Comparison of ENCODE assay signal across 1 cellular context in the genomic region with DNA sequence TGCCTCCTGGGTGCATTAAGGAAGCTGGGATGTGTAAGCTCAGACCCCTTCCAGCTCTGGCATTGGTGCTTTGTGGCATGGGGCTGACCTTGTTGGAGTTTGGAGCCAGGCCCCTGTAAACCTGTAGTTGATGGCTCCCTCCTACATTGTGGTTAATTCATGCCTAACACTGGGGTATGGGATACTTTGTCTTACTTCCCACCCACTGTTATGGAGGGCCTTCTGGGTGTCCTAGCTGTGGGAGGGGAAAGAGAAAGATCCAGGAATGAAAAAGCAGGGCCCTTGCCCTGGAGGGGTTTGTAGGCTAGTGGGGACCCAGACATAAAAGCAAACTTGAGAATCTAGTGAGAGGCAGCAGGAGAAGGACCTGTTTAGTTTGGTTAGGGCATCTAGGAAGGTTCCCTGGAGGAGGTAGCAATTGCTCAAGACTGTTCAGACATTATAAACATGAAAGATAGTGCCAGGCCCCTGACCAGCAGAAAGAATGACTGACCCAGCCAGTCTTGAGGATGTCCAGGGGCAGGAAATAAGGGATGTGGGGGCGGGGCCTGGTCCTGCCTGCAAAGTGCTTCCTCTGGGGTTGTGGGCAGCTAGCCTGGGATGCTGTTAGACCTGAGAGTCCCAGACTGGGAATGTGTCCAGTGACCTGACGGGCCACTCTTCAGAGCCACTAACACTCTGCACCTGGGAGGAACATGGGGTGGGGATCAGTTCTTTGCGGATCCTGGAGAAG.
TF ChIP-seq lines count a peak whose summit lies in the region.

No MANE protein-coding gene starts in this region.

TF ChIP-seq in H1, 55 proteins besides CTCF, POLR2A, EP300 and RAD21:
- no peak for TF ChIP-seq CHD2 (IDR thresholded peaks at IDR 0.05; ENCODE audit: low read length)
- TF ChIP-seq GABPA (IDR thresholded peaks at IDR 0.05; ENCODE audit: borderline replicate concordance, insufficient read depth, low read length) = no peak
- no peak for TF ChIP-seq SIN3A (conservative IDR thresholded peaks at IDR 0.05 in 1 of 2, IDR thresholded peaks at IDR 0.05 in 1 of 2; ENCODE audit: low read depth in 1 of 2, low read length in 2 of 2)
- no peak for TF ChIP-seq KDM4A (IDR thresholded peaks at IDR 0.05; ENCODE audit: low read depth, low read length, severe bottlenecking)
- TF ChIP-seq SP1 (IDR thresholded peaks at IDR 0.05; ENCODE audit: low read depth, low read length) = no peak
- TF ChIP-seq CHD1 (IDR thresholded peaks at IDR 0.05; ENCODE audit: low read depth, low read length) = no peak
- no peak for TF ChIP-seq JUN (IDR thresholded peaks at IDR 0.05; ENCODE audit: low read depth, low read length)
- TF ChIP-seq CREB1 (IDR thresholded peaks at IDR 0.05) = no peak
- no peak for TF ChIP-seq HDAC2 (IDR thresholded peaks at IDR 0.05; ENCODE audit: borderline replicate concordance in 1 of 2, low read depth in 2 of 2, low read length in 2 of 2)
- no peak for TF ChIP-seq BRCA1 (IDR thresholded peaks at IDR 0.05; ENCODE audit: low read depth, low read length)
- TF ChIP-seq NANOG (IDR thresholded peaks at IDR 0.05; ENCODE audit: insufficient read depth, low read depth, low read length, poor library complexity, severe bottlenecking) = no peak
- TF ChIP-seq CBX8 (IDR thresholded peaks at IDR 0.05; ENCODE audit: borderline replicate concordance, low read depth, low read length) = no peak
- TF ChIP-seq GTF2F1 (IDR thresholded peaks at IDR 0.05; ENCODE audit: borderline replicate concordance, low read depth, low read length) = no peak
- TF ChIP-seq USF2 (IDR thresholded peaks at IDR 0.05; ENCODE audit: low read length) = no peak
- no peak for TF ChIP-seq EZH2 (IDR thresholded peaks at IDR 0.05; ENCODE audit: low read depth, low read length, severe bottlenecking)
- TF ChIP-seq FOSL1 (IDR thresholded peaks at IDR 0.05; ENCODE audit: insufficient read depth, low read depth, low read length) = no peak
- TF ChIP-seq POU5F1 (IDR thresholded peaks at IDR 0.05; ENCODE audit: low read depth, low read length) = no peak
- no peak for TF ChIP-seq MAFK (IDR thresholded peaks at IDR 0.05; ENCODE audit: low read depth, low read length)
